Comparison of ENCODE assay signal across 1 cellular context in genomic region chr1:208235983-208236761, GRCh38.
TF ChIP-seq lines count a peak whose summit lies in the region.

No MANE protein-coding gene starts in this region.

TF ChIP-seq in HepG2, 621 proteins besides CTCF, POLR2A, EP300 and RAD21 (continued from another document and continues in another):
- TF ChIP-seq, protein P1, sequence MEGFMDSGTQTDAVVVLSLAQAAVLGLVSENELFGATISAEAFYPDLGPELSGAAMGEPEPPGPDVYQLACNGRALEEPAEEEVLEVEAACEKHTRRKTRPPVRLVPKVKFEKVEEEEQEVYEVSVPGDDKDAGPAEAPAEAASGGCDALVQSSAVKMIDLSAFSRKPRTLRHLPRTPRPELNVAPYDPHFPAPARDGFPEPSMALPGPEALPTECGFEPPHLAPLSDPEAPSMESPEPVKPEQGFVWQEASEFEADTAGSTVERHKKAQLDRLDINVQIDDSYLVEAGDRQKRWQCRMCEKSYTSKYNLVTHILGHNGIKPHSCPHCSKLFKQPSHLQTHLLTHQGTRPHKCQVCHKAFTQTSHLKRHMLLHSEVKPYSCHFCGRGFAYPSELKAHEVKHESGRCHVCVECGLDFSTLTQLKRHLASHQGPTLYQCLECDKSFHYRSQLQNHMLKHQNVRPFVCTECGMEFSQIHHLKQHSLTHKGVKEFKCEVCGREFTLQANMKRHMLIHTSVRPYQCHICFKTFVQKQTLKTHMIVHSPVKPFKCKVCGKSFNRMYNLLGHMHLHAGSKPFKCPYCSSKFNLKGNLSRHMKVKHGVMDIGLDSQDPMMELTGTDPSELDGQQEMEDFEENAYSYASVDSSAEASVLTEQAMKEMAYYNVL (CRISPR knock-in tag; IDR thresholded peaks at IDR 0.05; ENCODE audit: borderline replicate concordance) = no peak
- TF ChIP-seq ZNF136 (CRISPR knock-in tag; IDR thresholded peaks at IDR 0.05; ENCODE audit: low read depth) = no peak
- TF ChIP-seq ZNF850 (CRISPR knock-in tag; conservative IDR thresholded peaks at IDR 0.05) = no peak
- TF ChIP-seq REL (CRISPR knock-in tag; conservative IDR thresholded peaks at IDR 0.05) = no peak
- no peak for TF ChIP-seq JUNB (CRISPR knock-in tag; IDR thresholded peaks at IDR 0.05; ENCODE audit: borderline replicate concordance)
- TF ChIP-seq ZNF335 (CRISPR knock-in tag; IDR thresholded peaks at IDR 0.05) = no peak; the same call in 1 of the 2 replicates
- TF ChIP-seq ZNF614 (CRISPR knock-in tag; IDR thresholded peaks at IDR 0.05; ENCODE audit: borderline replicate concordance) = peak; percentile 35; the same call in 1 of the 2 replicates
- no peak for TF ChIP-seq ZNF10 (CRISPR knock-in tag; IDR thresholded peaks at IDR 0.05; ENCODE audit: borderline replicate concordance, low read depth)
- no peak for TF ChIP-seq ZNF7 (CRISPR knock-in tag; IDR thresholded peaks at IDR 0.05)
- TF ChIP-seq TFE3 (CRISPR knock-in tag; IDR thresholded peaks at IDR 0.05) = peak; percentile 36; the same call in 1 of the 2 replicates
- TF ChIP-seq ZBTB10 (CRISPR knock-in tag; IDR thresholded peaks at IDR 0.05; ENCODE audit: borderline replicate concordance) = peak; percentile 49; the same call in 1 of the 2 replicates
- no peak for TF ChIP-seq KDM2A (CRISPR knock-in tag; IDR thresholded peaks at IDR 0.05; ENCODE audit: borderline replicate concordance, low read depth)
- no peak for TF ChIP-seq MED8 (CRISPR knock-in tag; IDR thresholded peaks at IDR 0.05; ENCODE audit: insufficient replicate concordance)
- TF ChIP-seq PHF20 (CRISPR knock-in tag; IDR thresholded peaks at IDR 0.05) = no peak
- TF ChIP-seq ZBTB46 (CRISPR knock-in tag; IDR thresholded peaks at IDR 0.05; ENCODE audit: borderline replicate concordance) = no peak
- TF ChIP-seq DR1 (CRISPR knock-in tag; IDR thresholded peaks at IDR 0.05) = no peak
- TF ChIP-seq, protein P2, sequence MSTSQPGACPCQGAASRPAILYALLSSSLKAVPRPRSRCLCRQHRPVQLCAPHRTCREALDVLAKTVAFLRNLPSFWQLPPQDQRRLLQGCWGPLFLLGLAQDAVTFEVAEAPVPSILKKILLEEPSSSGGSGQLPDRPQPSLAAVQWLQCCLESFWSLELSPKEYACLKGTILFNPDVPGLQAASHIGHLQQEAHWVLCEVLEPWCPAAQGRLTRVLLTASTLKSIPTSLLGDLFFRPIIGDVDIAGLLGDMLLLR (CRISPR knock-in tag; IDR thresholded peaks at IDR 0.05) = no peak
- no peak for TF ChIP-seq FOXP1 (IDR thresholded peaks at IDR 0.05)
- peak; percentile 40; the same call in 1 of the 2 replicates for TF ChIP-seq FOXP1 (CRISPR knock-in tag; IDR thresholded peaks at IDR 0.05)
- TF ChIP-seq MAZ (IDR thresholded peaks at IDR 0.05; ENCODE audit: borderline replicate concordance, low read depth, low read length) = no peak
- no peak for TF ChIP-seq MAZ (CRISPR knock-in tag; IDR thresholded peaks at IDR 0.05; ENCODE audit: low read depth)
- no peak for TF ChIP-seq ZNF432 (CRISPR knock-in tag; IDR thresholded peaks at IDR 0.05; ENCODE audit: borderline replicate concordance)
- TF ChIP-seq DMTF1 (CRISPR knock-in tag; IDR thresholded peaks at IDR 0.05) = no peak
- TF ChIP-seq ZNF225 (CRISPR knock-in tag; IDR thresholded peaks at IDR 0.05) = no peak
- TF ChIP-seq SYNCRIP (IDR thresholded peaks at IDR 0.05; ENCODE audit: insufficient read depth, low read depth, low read length) = no peak
- no peak for TF ChIP-seq SRSF4 (IDR thresholded peaks at IDR 0.05; ENCODE audit: low read depth, low read length, poor library complexity, severe bottlenecking)
- TF ChIP-seq ZNF30 (CRISPR knock-in tag; IDR thresholded peaks at IDR 0.05) = no peak
- peak; percentile 76 for TF ChIP-seq SALL1 (CRISPR knock-in tag; IDR thresholded peaks at IDR 0.05)
- no peak for TF ChIP-seq ZNF883 (CRISPR knock-in tag; IDR thresholded peaks at IDR 0.05; ENCODE audit: not compliant biosample characterization)
- peak; percentile 72; the same call in 1 of the 2 replicates for TF ChIP-seq TARDBP (CRISPR knock-in tag; IDR thresholded peaks at IDR 0.05)
- no peak for TF ChIP-seq PCBP2 (optimal IDR thresholded peaks at IDR 0.05; ENCODE audit: low read depth, low read length, poor library complexity, severe bottlenecking)
- TF ChIP-seq ZFP82 (CRISPR knock-in tag; IDR thresholded peaks at IDR 0.05; ENCODE audit: borderline replicate concordance) = no peak
- no peak for TF ChIP-seq ZNF605 (CRISPR knock-in tag; IDR thresholded peaks at IDR 0.05)
- TF ChIP-seq KLF12 (CRISPR knock-in tag; IDR thresholded peaks at IDR 0.05; ENCODE audit: borderline replicate concordance) = no peak; the same call in 1 of the 2 replicates
- no peak for TF ChIP-seq GABPA (IDR thresholded peaks at IDR 0.05; ENCODE audit: low read depth, low read length)
- no peak; the same call in none of the 2 replicates for TF ChIP-seq GABPA (CRISPR knock-in tag; IDR thresholded peaks at IDR 0.05; ENCODE audit: low read depth)
- no peak for TF ChIP-seq JDP2 (CRISPR knock-in tag; IDR thresholded peaks at IDR 0.05; ENCODE audit: borderline replicate concordance)
- no peak for TF ChIP-seq FOXJ3 (CRISPR knock-in tag; IDR thresholded peaks at IDR 0.05; ENCODE audit: borderline replicate concordance)
- TF ChIP-seq ATAD3A (CRISPR knock-in tag; IDR thresholded peaks at IDR 0.05) = no peak
- no peak for TF ChIP-seq ZSCAN31 (CRISPR knock-in tag; IDR thresholded peaks at IDR 0.05; ENCODE audit: low read depth)
- TF ChIP-seq LRRFIP1 (CRISPR knock-in tag; conservative IDR thresholded peaks at IDR 0.05) = no peak
- no peak for TF ChIP-seq ATF5 (CRISPR knock-in tag; IDR thresholded peaks at IDR 0.05; ENCODE audit: low read depth)
- TF ChIP-seq ZMYM2 (CRISPR knock-in tag; IDR thresholded peaks at IDR 0.05) = no peak
- TF ChIP-seq MEF2D (CRISPR knock-in tag; IDR thresholded peaks at IDR 0.05) = 0 out of 2 replicates have a peak, but pooled peaks have one; percentile 18
- no peak for TF ChIP-seq ZSCAN12 (CRISPR knock-in tag; IDR thresholded peaks at IDR 0.05)
- TF ChIP-seq NR2F1 (CRISPR knock-in tag; IDR thresholded peaks at IDR 0.05) = peak; percentile 75 to 93
- no peak for TF ChIP-seq ZNF235 (CRISPR knock-in tag; IDR thresholded peaks at IDR 0.05; ENCODE audit: borderline replicate concordance)
- no peak for TF ChIP-seq BRCA1 (CRISPR knock-in tag; IDR thresholded peaks at IDR 0.05)
- peak; percentile 64 for TF ChIP-seq ISL2 (CRISPR knock-in tag; IDR thresholded peaks at IDR 0.05)
- TF ChIP-seq ONECUT2 (CRISPR knock-in tag; IDR thresholded peaks at IDR 0.05) = no peak
- TF ChIP-seq, protein P3, sequence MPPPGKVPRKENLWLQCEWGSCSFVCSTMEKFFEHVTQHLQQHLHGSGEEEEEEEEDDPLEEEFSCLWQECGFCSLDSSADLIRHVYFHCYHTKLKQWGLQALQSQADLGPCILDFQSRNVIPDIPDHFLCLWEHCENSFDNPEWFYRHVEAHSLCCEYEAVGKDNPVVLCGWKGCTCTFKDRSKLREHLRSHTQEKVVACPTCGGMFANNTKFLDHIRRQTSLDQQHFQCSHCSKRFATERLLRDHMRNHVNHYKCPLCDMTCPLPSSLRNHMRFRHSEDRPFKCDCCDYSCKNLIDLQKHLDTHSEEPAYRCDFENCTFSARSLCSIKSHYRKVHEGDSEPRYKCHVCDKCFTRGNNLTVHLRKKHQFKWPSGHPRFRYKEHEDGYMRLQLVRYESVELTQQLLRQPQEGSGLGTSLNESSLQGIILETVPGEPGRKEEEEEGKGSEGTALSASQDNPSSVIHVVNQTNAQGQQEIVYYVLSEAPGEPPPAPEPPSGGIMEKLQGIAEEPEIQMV (CRISPR knock-in tag; IDR thresholded peaks at IDR 0.05; ENCODE audit: low read depth) = no peak
- no peak for TF ChIP-seq ZNF607 (CRISPR knock-in tag; IDR thresholded peaks at IDR 0.05; ENCODE audit: borderline replicate concordance)
- TF ChIP-seq SIN3A (IDR thresholded peaks at IDR 0.05; ENCODE audit: borderline replicate concordance, low read depth, low read length) = no peak
- TF ChIP-seq, protein P4, sequence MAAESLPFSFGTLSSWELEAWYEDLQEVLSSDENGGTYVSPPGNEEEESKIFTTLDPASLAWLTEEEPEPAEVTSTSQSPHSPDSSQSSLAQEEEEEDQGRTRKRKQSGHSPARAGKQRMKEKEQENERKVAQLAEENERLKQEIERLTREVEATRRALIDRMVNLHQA (CRISPR knock-in tag; IDR thresholded peaks at IDR 0.05) = no peak
